ENCODE assay signal across 22 cellular contexts in genomic region chr2:652881-653480, GRCh38.
"Had no signal": no experiment of that assay in that cellular context is flagged by ENCODE, and none has a peak within 500 bp of the region (broad histone marks: within the 10 kb centered on the region; RNA-seq: fewer than 3 reads in every experiment).

No MANE protein-coding gene starts in this region.

- H3K27ac ChIP-seq: hepatocyte, left lung, neural progenitor cell, thoracic aorta, upper lobe of left lung had no signal

- H3K4me3 ChIP-seq: hepatocyte, left lung, neural progenitor cell, thoracic aorta, upper lobe of left lung had no signal

- DNase-seq: activated gamma-delta T cell; activated naive CD4-positive, alpha-beta T cell treated with anti-CD3 and anti-CD28 coated beads, Interleukin-2, amount 50 U/mL, for 16 hours; activated T-cell treated with anti-CD3 and anti-CD28 coated beads for 4 hours; aorta; effector CD8-positive, alpha-beta T cell; glutamatergic neuron; immature natural killer cell; kidney glomerular epithelial cell; retina; stimulated activated CD4-positive, alpha-beta T cell treated with anti-CD3 and anti-CD28 coated beads, Interleukin-2, amount 100 ng/mL, for 48 hours; stimulated activated CD8-positive, alpha-beta memory T cell treated with anti-CD3 and anti-CD28 coated beads, Interleukin-4, amount 100 ng/mL, for 48 hours; stimulated activated naive CD4-positive, alpha-beta T cell treated with Interleukin-2 at 50 U/mL for 16 hours; upper lobe of left lung had no signal

- H3K9me3 ChIP-seq: left lung, thoracic aorta, upper lobe of left lung had no signal

- H3K36me3 Mint-ChIP-seq: brain; mesothelial cell of epicardium; naive thymus-derived CD8-positive, alpha-beta T cell; neural progenitor cell; T-cell had no signal

- H3K4me1 ChIP-seq: left lung, upper lobe of left lung had no signal

- ATAC-seq: left lung; naive thymus-derived CD8-positive, alpha-beta T cell had no signal

- H3K27me3 Mint-ChIP-seq: dendritic cell treated with granulocyte-macrophage colony-stimulating factor and Interleukin-4, amounts not matched to agents 40 ng/mL and 50 ng/mL, for 4 days; naive thymus-derived CD8-positive, alpha-beta T cell had no signal

- H3K27ac Mint-ChIP-seq: brain; dendritic cell treated with granulocyte-macrophage colony-stimulating factor and Interleukin-4, amounts not matched to agents 40 ng/mL and 50 ng/mL, for 4 days; mesothelial cell of epicardium; neural progenitor cell had no signal

- H3K4me3 Mint-ChIP-seq: brain; dendritic cell treated with granulocyte-macrophage colony-stimulating factor and Interleukin-4, amounts not matched to agents 40 ng/mL and 50 ng/mL, for 4 days; mesothelial cell of epicardium; neural progenitor cell; T-cell had no signal

- H3K36me3 ChIP-seq: left lung, neural progenitor cell, thoracic aorta, upper lobe of left lung had no signal

- H3K27me3 ChIP-seq: hepatocyte, neural progenitor cell, upper lobe of left lung had no signal

- H3K9ac ChIP-seq: neural progenitor cell had no signal

- H3K4me2 ChIP-seq: hepatocyte, neural progenitor cell had no signal

- H3K9me3 Mint-ChIP-seq: brain; dendritic cell treated with granulocyte-macrophage colony-stimulating factor and Interleukin-4, amounts not matched to agents 40 ng/mL and 50 ng/mL, for 4 days; immature natural killer cell; mesothelial cell of epicardium; naive thymus-derived CD8-positive, alpha-beta T cell; T-cell had no signal
